In the genomic region with DNA sequence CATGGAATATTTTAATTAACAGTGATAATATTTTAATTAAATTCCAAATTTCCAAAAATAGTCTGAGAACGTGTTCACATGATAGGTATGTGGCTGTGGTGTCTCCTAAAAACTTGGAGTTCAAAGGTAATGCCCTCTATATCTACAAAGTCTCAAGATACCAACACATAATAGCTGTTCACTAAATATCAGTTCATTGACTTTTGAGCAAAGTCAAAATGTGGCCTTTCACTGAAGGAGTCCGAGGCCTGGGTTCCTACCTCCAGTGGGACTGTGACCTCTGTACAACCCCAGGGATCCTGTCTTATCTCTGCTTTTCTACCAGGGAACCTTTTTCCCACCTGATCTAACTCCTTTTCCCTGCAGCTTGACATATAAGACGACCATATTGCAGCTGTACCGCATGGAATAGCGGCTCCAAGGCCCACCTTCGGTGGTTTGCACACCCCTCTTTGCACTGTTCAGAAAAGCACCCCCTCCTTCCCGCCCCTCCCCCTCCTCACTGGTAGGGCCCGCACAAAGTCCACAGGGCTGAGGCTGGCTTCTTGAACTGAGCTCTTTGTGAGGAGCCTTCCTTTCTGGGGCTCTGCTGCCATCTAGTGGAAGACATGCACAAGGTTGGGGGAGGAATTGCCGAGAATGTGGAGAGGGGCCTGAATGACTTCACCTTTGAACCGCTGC, we compare ENCODE assay signal across 7 cellular contexts. TPM values are rescaled to one million over a fixed set of nuclear protein-coding genes. Genes with fewer than 3 reads are reported as not detected.
DNase-seq lines count a peak whose midpoint lies in the region; FAIRE-seq and TF ChIP-seq lines count a peak whose summit lies in the region.

No MANE protein-coding gene starts in this region.

- peak; percentile 60 for DNase-seq in RCC 7860 (ENCODE audit: low spot score)
- DNase-seq in activated T-helper 1 cell treated with Interleukin-2 at 50 U/mL for 16 hours (ENCODE audit: low read depth): peak; percentile 71
- DNase-seq in fibroblast of lung (ENCODE audit: low read depth in 2 of 2): peak; percentile 78 to 95

- no peaks in the 10 kb centered on the region for H4K20me1 ChIP-seq in fibroblast of lung (ENCODE audit: control insufficient read depth, extremely low read depth, insufficient read depth, low read length)

- H3K4me3 Mint-ChIP-seq in IgD-negative memory B cell (peak overlapping the region; percentile 54 to 100 (median 95)), nephron (peak overlapping the region; percentile 91 to 98 (median 96))
- peak overlapping the region; percentile 94 for H3K4me3 Mint-ChIP-seq in stimulated activated naive CD8-positive, alpha-beta T cell treated with anti-CD3 and anti-CD28 coated beads, Interleukin-15, Interleukin-2, amounts not matched to agents 100 ng/mL and 50 ng/mL, for 24 hours

- H3K79me2 ChIP-seq in fibroblast of lung (ENCODE audit: control insufficient read depth, insufficient read depth, low read length): no peaks in the 10 kb centered on the region

- H3K9me3 Mint-ChIP-seq in IgD-negative memory B cell (no peaks in the 10 kb centered on the region), nephron (no peaks in the 10 kb centered on the region)
- no peaks in the 10 kb centered on the region for H3K9me3 Mint-ChIP-seq in stimulated activated naive CD8-positive, alpha-beta T cell treated with anti-CD3 and anti-CD28 coated beads, Interleukin-15, Interleukin-2, amounts not matched to agents 100 ng/mL and 50 ng/mL, for 24 hours

- H3K27ac Mint-ChIP-seq in IgD-negative memory B cell (peak overlapping the region; percentile 46 to 96 (median 55)), nephron (peak overlapping the region; percentile 80 to 99 (median 97))
- peak overlapping the region; percentile 97 for H3K27ac Mint-ChIP-seq in stimulated activated naive CD8-positive, alpha-beta T cell treated with anti-CD3 and anti-CD28 coated beads, Interleukin-15, Interleukin-2, amounts not matched to agents 100 ng/mL and 50 ng/mL, for 24 hours

- no peaks in the 10 kb centered on the region for H3K9me3 ChIP-seq in fibroblast of lung (ENCODE audit: control insufficient read depth, insufficient read depth, low read depth, low read length)

- no peak overlapping the region for H3K27ac ChIP-seq in fibroblast of lung (ENCODE audit: insufficient read depth, low read length)

- H2AFZ ChIP-seq in fibroblast of lung (ENCODE audit: low read length): no peak overlapping the region

- TF ChIP-seq CTCF in fibroblast of lung (conservative IDR thresholded peaks at IDR 0.05 in 1 of 2, IDR thresholded peaks at IDR 0.05 in 1 of 2; ENCODE audit: low read depth in 1 of 2, low read length in 2 of 2) (peak; percentile 91 to 96), nephron (IDR thresholded peaks at IDR 0.05; ENCODE audit: unreplicated experiment in 3 of 3) (peak; percentile 85 to 89 (median 89))

- no peak overlapping the region for H3K4me2 ChIP-seq in fibroblast of lung (ENCODE audit: extremely low read depth, insufficient read depth, low read length)

- TF ChIP-seq POLR2A in GM15510 (IDR thresholded peaks at IDR 0.05; ENCODE audit: borderline replicate concordance, extremely low read depth, insufficient read length): peak; percentile 29

- H3K27me3 ChIP-seq in fibroblast of lung (ENCODE audit: control insufficient read depth, insufficient read depth, low read length): peaks cover 40% of the 10 kb centered on the region

- FAIRE-seq in RCC 7860 (lab: Jason Lieb, UNC): peak; percentile 23

- peaks cover 14 to 19% (median 16%) of the 10 kb centered on the region in 3 donors for H3K4me1 Mint-ChIP-seq in IgD-negative memory B cell
- peaks cover 49% of the 10 kb centered on the region for H3K4me1 Mint-ChIP-seq in nephron
- peaks cover 66% of the 10 kb centered on the region for H3K4me1 Mint-ChIP-seq in stimulated activated naive CD8-positive, alpha-beta T cell treated with anti-CD3 and anti-CD28 coated beads, Interleukin-15, Interleukin-2, amounts not matched to agents 100 ng/mL and 50 ng/mL, for 24 hours (ENCODE audit: low read depth)

- peak overlapping the region in 1 of 4 experiments; percentile 91 for H3K4me3 ChIP-seq in fibroblast of lung (replicated peaks in 1 of 4; ENCODE audit: control extremely low read depth in 1 of 4, insufficient read depth in 1 of 4, low read depth in 3 of 4, low read length in 4 of 4)

- no peak overlapping the region for H3K9ac ChIP-seq in fibroblast of lung (ENCODE audit: insufficient read depth, low read length)

- H3K4me1 ChIP-seq in fibroblast of lung (ENCODE audit: control insufficient read depth, extremely low read depth, insufficient read depth, low read length): peaks cover 2% of the 10 kb centered on the region

- no peaks in the 10 kb centered on the region for H3K27me3 Mint-ChIP-seq in IgD-negative memory B cell
- H3K27me3 Mint-ChIP-seq in nephron (ENCODE audit: low read depth): peaks cover 3% of the 10 kb centered on the region
- H3K27me3 Mint-ChIP-seq in stimulated activated naive CD8-positive, alpha-beta T cell treated with anti-CD3 and anti-CD28 coated beads, Interleukin-15, Interleukin-2, amounts not matched to agents 100 ng/mL and 50 ng/mL, for 24 hours: no peaks in the 10 kb centered on the region

- H3K36me3 Mint-ChIP-seq in IgD-negative memory B cell: peaks cover 2% of the 10 kb centered on the region
- H3K36me3 Mint-ChIP-seq in nephron (ENCODE audit: low read depth): peaks cover 52% of the 10 kb centered on the region
- peaks cover 72% of the 10 kb centered on the region for H3K36me3 Mint-ChIP-seq in stimulated activated naive CD8-positive, alpha-beta T cell treated with anti-CD3 and anti-CD28 coated beads, Interleukin-15, Interleukin-2, amounts not matched to agents 100 ng/mL and 50 ng/mL, for 24 hours (ENCODE audit: low read depth)

- H3K36me3 ChIP-seq in fibroblast of lung (ENCODE audit: control insufficient read depth, insufficient read depth, low read length): no peaks in the 10 kb centered on the region

RNA-seq across cellular contexts. Expression of gene CCND2, which starts 3.1 kb away (rescaled TPM):
- polyA plus RNA-seq in IgD-negative memory B cell: 11.7 TPM
- total RNA-seq in fibroblast of lung: 35.2 and 37.3 TPM in 2 replicates
- 7.0 and 9.7 TPM in 2 replicates for polyA plus RNA-seq in fibroblast of lung
- 2.6 and 3.4 TPM in 2 replicates for polyA plus RNA-seq in fibroblast of lung (2012)
- polyA minus RNA-seq in fibroblast of lung (ENCODE audit: low replicate concordance): 38.1 and 55.2 TPM in 2 replicates

RNA-seq across cellular contexts. Expression of gene TIGAR, which starts 44.3 kb away (rescaled TPM):
- polyA plus RNA-seq in IgD-negative memory B cell (5.2 TPM), fibroblast of lung (15.3 and 20.7 TPM in 2 replicates)
- total RNA-seq in fibroblast of lung: 12.3 and 19.5 TPM in 2 replicates
- polyA plus RNA-seq in fibroblast of lung (2012): 17.5 and 22.8 TPM in 2 replicates
- 0.37 TPM in 1 of 2 replicates, not detected in the other for polyA minus RNA-seq in fibroblast of lung (ENCODE audit: low replicate concordance)
